ENCODE assay signal across 16 cellular contexts in the genomic region with DNA sequence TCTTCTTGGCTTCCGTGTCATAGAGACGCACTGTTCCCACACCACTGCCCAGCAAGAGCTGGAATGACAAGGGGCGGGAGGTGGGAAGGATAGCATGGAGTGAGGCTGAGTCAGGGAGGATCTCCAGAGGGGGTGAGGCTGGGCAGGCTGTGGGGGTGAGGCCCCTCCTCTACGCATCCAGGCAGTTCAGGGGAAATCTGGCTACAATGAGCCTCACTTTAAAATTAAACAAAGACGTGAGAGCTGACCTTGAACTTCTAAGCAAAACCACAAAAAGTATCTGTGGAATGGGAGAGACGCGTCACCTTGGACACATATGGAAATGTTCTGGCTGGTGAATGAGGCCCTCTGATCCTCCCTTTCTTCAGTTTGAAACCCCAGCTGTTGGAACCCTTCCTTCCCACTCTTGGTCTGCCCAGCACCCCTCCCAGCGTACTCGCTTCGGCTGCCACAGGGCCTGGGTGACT. TPM values are rescaled to one million over a fixed set of nuclear protein-coding genes. Genes with fewer than 3 reads are reported as not detected.
DNase-seq lines count a peak whose midpoint lies in the region; ATAC-seq and TF ChIP-seq lines count a peak whose summit lies in the region.
"Had no signal": no experiment of that assay in that cellular context is flagged by ENCODE, and none has a peak within 500 bp of the region (broad histone marks: within the 10 kb centered on the region; RNA-seq: fewer than 3 reads in every experiment).

No MANE protein-coding gene starts in this region.

- no peak overlapping the region for H2AFZ ChIP-seq in trophoblast cell (ENCODE audit: insufficient read depth, low read length, poor library complexity)

- CTCF ChIA-PET in activated CD4-positive, alpha-beta T cell treated with anti-CD3 and anti-CD28 coated beads for 36 hours (lab: Charles Lee): no interaction called here

- H3K4ac ChIP-seq in trophoblast cell (ENCODE audit: low read depth, low read length): no peak overlapping the region

- intact Hi-C loops in activated CD4-positive, alpha-beta T cell treated with anti-CD3 and anti-CD28 coated beads, Interleukin-2, amount 10 ng/mL, durations not matched to agents 24 days and 14 days (cut with micrococcal nuclease): no loop called here
- intact Hi-C loops in activated CD4-positive, alpha-beta T cell treated with anti-CD3 and anti-CD28 coated beads for 36 hours (cut with DNase I, micrococcal nuclease): no loop called here
- intact Hi-C loops in dorsolateral prefrontal cortex (cut with DNase I): no loop called here

- H3K9me3 Mint-ChIP-seq in activated CD4-positive, alpha-beta T cell treated with anti-CD3 and anti-CD28 coated beads, Interleukin-2, amount 10 ng/mL, durations not matched to agents 24 days and 14 days: no peaks in the 10 kb centered on the region
- H3K9me3 Mint-ChIP-seq in activated CD4-positive, alpha-beta T cell treated with anti-CD3 and anti-CD28 coated beads for 36 hours (ENCODE audit: low read depth): no peaks in the 10 kb centered on the region
- H3K9me3 Mint-ChIP-seq in stimulated activated memory B cell treated with anti-CD40 and anti-IgM and Interleukin-4, amounts not matched to agents 10 μg/mL and 1 μg/mL and 100 μg/mL, for 72 hours: no peaks in the 10 kb centered on the region
- H3K9me3 Mint-ChIP-seq: activated CD4-positive, alpha-beta T cell treated with anti-CD3 and anti-CD28 coated beads, Interleukin-2, amount 10 ng/mL, durations not matched to agents 7 days and 5 days had no signal

- peaks cover 51% of the 10 kb centered on the region for H3K36me3 Mint-ChIP-seq in activated CD4-positive, alpha-beta T cell treated with anti-CD3 and anti-CD28 coated beads, Interleukin-2, amount 10 ng/mL, durations not matched to agents 24 days and 14 days (ENCODE audit: low read depth)
- H3K36me3 Mint-ChIP-seq in activated CD4-positive, alpha-beta T cell treated with anti-CD3 and anti-CD28 coated beads for 36 hours (ENCODE audit: low read depth): peaks cover 53% of the 10 kb centered on the region
- peaks cover 99% of the 10 kb centered on the region for H3K36me3 Mint-ChIP-seq in stimulated activated memory B cell treated with anti-CD40 and anti-IgM and Interleukin-4, amounts not matched to agents 10 μg/mL and 1 μg/mL and 100 μg/mL, for 72 hours

- TF ChIP-seq CTCF in dorsolateral prefrontal cortex (IDR thresholded peaks at IDR 0.05 in 54 of 56, conservative IDR thresholded peaks at IDR 0.05 in 2 of 56; ENCODE audit: low read depth in 1 of 56, partially characterized antibody in 56 of 56): no peak

- no peak overlapping the region for H2BK12ac ChIP-seq in trophoblast cell (ENCODE audit: low read length)

- H3K79me1 ChIP-seq in trophoblast cell (ENCODE audit: low read length): no peaks in the 10 kb centered on the region

- WGBS in trophoblast cell (ENCODE audit: extremely low coverage, insufficient coverage, insufficient read length): no CpG with 5 or more reads among the region's 10 CpGs

- no peak overlapping the region for H3K18ac ChIP-seq in trophoblast cell (ENCODE audit: low read length)

- H3K4me1 ChIP-seq in trophoblast cell (ENCODE audit: control insufficient read depth in 1 of 2, insufficient read depth in 2 of 2, low read length in 2 of 2): no peaks in the 10 kb centered on the region
- H3K4me1 ChIP-seq: prostate gland had no signal

- no peak overlapping the region for H3K4me3 Mint-ChIP-seq in activated CD4-positive, alpha-beta T cell treated with anti-CD3 and anti-CD28 coated beads, Interleukin-2, amount 10 ng/mL, durations not matched to agents 24 days and 14 days
- no peak overlapping the region for H3K4me3 Mint-ChIP-seq in activated CD4-positive, alpha-beta T cell treated with anti-CD3 and anti-CD28 coated beads for 36 hours
- no peak overlapping the region for H3K4me3 Mint-ChIP-seq in stimulated activated memory B cell treated with anti-CD40 and anti-IgM and Interleukin-4, amounts not matched to agents 10 μg/mL and 1 μg/mL and 100 μg/mL, for 72 hours
- H3K4me3 Mint-ChIP-seq: activated CD4-positive, alpha-beta T cell treated with anti-CD3 and anti-CD28 coated beads, Interleukin-2, amount 10 ng/mL, durations not matched to agents 7 days and 5 days had no signal

- DNase-seq in activated CD4-positive, alpha-beta T cell treated with anti-CD3 and anti-CD28 coated beads, Interleukin-2, amount 10 ng/mL, durations not matched to agents 24 days and 14 days: no peak
- no peak for DNase-seq in activated CD4-positive, alpha-beta T cell treated with anti-CD3 and anti-CD28 coated beads for 36 hours
- peak; percentile 25 for DNase-seq in amniotic stem cell (lab: John Stamatoyannopoulos, UW)
- peak; percentile 73 for DNase-seq in fibroblast of the conjunctiva (ENCODE audit: low read depth)
- DNase-seq in NCI-H345 treated with DMSO at 0.1 percent for 48 hours (lab: John Stamatoyannopoulos, UW; ENCODE audit: unreplicated experiment): no peak
- DNase-seq in trophoblast cell: no peak
- DNase-seq in dorsolateral prefrontal cortex: no peak
- DNase-seq: 8988T; activated CD4-positive, alpha-beta T cell treated with anti-CD3 and anti-CD28 coated beads, Interleukin-2, amount 10 ng/mL, durations not matched to agents 7 days and 5 days; activated naive CD4-positive, alpha-beta T cell treated with anti-CD3 and anti-CD28 coated beads, Interleukin-2, amount 50 U/mL, for 16 hours; DMS53; stimulated activated CD4-positive, alpha-beta T cell treated with anti-CD3 and anti-CD28 coated beads, Interleukin-4, amount 100 ng/mL, for 4 hours had no signal

- peaks cover 50 to 51% of the 10 kb centered on the region in 2 experiments for H3K36me3 ChIP-seq in trophoblast cell (ENCODE audit: control insufficient read depth in 1 of 2, insufficient read depth in 2 of 2, low read length in 2 of 2)

- no peak overlapping the region for H4K91ac ChIP-seq in trophoblast cell (ENCODE audit: low read depth, low read length)

- H3K23ac ChIP-seq in trophoblast cell (ENCODE audit: low read length): no peak overlapping the region

- no peak overlapping the region for H4K12ac ChIP-seq in trophoblast cell (ENCODE audit: low read depth, low read length)

- no peak overlapping the region for H3K9ac ChIP-seq in trophoblast cell (ENCODE audit: low read length)

- H4K8ac ChIP-seq in trophoblast cell (ENCODE audit: low read depth, low read length): no peak overlapping the region

- no peak overlapping the region for H2AK5ac ChIP-seq in trophoblast cell (ENCODE audit: low read length)

- H3K27ac Mint-ChIP-seq in activated CD4-positive, alpha-beta T cell treated with anti-CD3 and anti-CD28 coated beads, Interleukin-2, amount 10 ng/mL, durations not matched to agents 24 days and 14 days: peak overlapping the region; percentile 10
- H3K27ac Mint-ChIP-seq in activated CD4-positive, alpha-beta T cell treated with anti-CD3 and anti-CD28 coated beads for 36 hours: no peak overlapping the region
- H3K27ac Mint-ChIP-seq in stimulated activated memory B cell treated with anti-CD40 and anti-IgM and Interleukin-4, amounts not matched to agents 10 μg/mL and 1 μg/mL and 100 μg/mL, for 72 hours: peak overlapping the region; percentile 63
- H3K27ac Mint-ChIP-seq: activated CD4-positive, alpha-beta T cell treated with anti-CD3 and anti-CD28 coated beads, Interleukin-2, amount 10 ng/mL, durations not matched to agents 7 days and 5 days had no signal

- H2BK5ac ChIP-seq in trophoblast cell (ENCODE audit: low read depth, low read length, poor library complexity): no peak overlapping the region

- H3K4me1 Mint-ChIP-seq in activated CD4-positive, alpha-beta T cell treated with anti-CD3 and anti-CD28 coated beads, Interleukin-2, amount 10 ng/mL, durations not matched to agents 24 days and 14 days: peaks cover 4% of the 10 kb centered on the region
- H3K4me1 Mint-ChIP-seq in activated CD4-positive, alpha-beta T cell treated with anti-CD3 and anti-CD28 coated beads for 36 hours: peaks cover 7% of the 10 kb centered on the region
- peaks cover 46% of the 10 kb centered on the region for H3K4me1 Mint-ChIP-seq in stimulated activated memory B cell treated with anti-CD40 and anti-IgM and Interleukin-4, amounts not matched to agents 10 μg/mL and 1 μg/mL and 100 μg/mL, for 72 hours
- H3K4me1 Mint-ChIP-seq: activated CD4-positive, alpha-beta T cell treated with anti-CD3 and anti-CD28 coated beads, Interleukin-2, amount 10 ng/mL, durations not matched to agents 7 days and 5 days had no signal

- H3K79me2 ChIP-seq in trophoblast cell (ENCODE audit: control insufficient read depth, insufficient read depth, low read length, poor library complexity): no peaks in the 10 kb centered on the region

- H2BK120ac ChIP-seq in trophoblast cell (ENCODE audit: insufficient read depth, low read length, poor library complexity): no peak overlapping the region

- peaks cover 2% of the 10 kb centered on the region for H3K9me3 ChIP-seq in trophoblast cell (ENCODE audit: insufficient read depth, low read depth, low read length)
- H3K9me3 ChIP-seq: prostate gland had no signal

- no peak overlapping the region for H3K14ac ChIP-seq in trophoblast cell (ENCODE audit: low read length)

- H3K27me3 ChIP-seq in trophoblast cell (ENCODE audit: insufficient read depth, low read length) (no peaks in the 10 kb centered on the region), dorsolateral prefrontal cortex (no peaks in the 10 kb centered on the region)

- POLR2A ChIA-PET in activated CD4-positive, alpha-beta T cell treated with anti-CD3 and anti-CD28 coated beads for 36 hours (lab: Charles Lee): no interaction called here

- H3K27me3 Mint-ChIP-seq in activated CD4-positive, alpha-beta T cell treated with anti-CD3 and anti-CD28 coated beads, Interleukin-2, amount 10 ng/mL, durations not matched to agents 24 days and 14 days: no peaks in the 10 kb centered on the region
- H3K27me3 Mint-ChIP-seq in activated CD4-positive, alpha-beta T cell treated with anti-CD3 and anti-CD28 coated beads for 36 hours: no peaks in the 10 kb centered on the region
- H3K27me3 Mint-ChIP-seq in stimulated activated memory B cell treated with anti-CD40 and anti-IgM and Interleukin-4, amounts not matched to agents 10 μg/mL and 1 μg/mL and 100 μg/mL, for 72 hours: no peaks in the 10 kb centered on the region
- H3K27me3 Mint-ChIP-seq: activated CD4-positive, alpha-beta T cell treated with anti-CD3 and anti-CD28 coated beads, Interleukin-2, amount 10 ng/mL, durations not matched to agents 7 days and 5 days had no signal

- H3K27ac ChIP-seq in trophoblast cell (ENCODE audit: low read depth, low read length): no peak overlapping the region
- H3K27ac ChIP-seq in dorsolateral prefrontal cortex: no peak overlapping the region

- H3K4me3 ChIP-seq in trophoblast cell (ENCODE audit: low read depth, low read length) (no peak overlapping the region), dorsolateral prefrontal cortex (no peak overlapping the region)
- H3K4me3 ChIP-seq: prostate gland had no signal

- H3K4me2 ChIP-seq in trophoblast cell (ENCODE audit: low read length): no peak overlapping the region

- ATAC-seq in activated CD4-positive, alpha-beta T cell treated with anti-CD3 and anti-CD28 coated beads for 36 hours: no peak
- ATAC-seq in stimulated activated memory B cell treated with anti-CD40 and anti-IgM and Interleukin-4, amounts not matched to agents 10 μg/mL and 1 μg/mL and 100 μg/mL, for 72 hours: no peak

RNA-seq across cellular contexts. Expression of a gene that starts 17.7 kb away (rescaled TPM):
- total RNA-seq in activated CD4-positive, alpha-beta T cell treated with anti-CD3 and anti-CD28 coated beads, Interleukin-2, amount 10 ng/mL, durations not matched to agents 24 days and 14 days: 25.8 and 26.6 TPM in 2 replicates
- 10 to 100 TPM; 11.8 to 12.0 TPM for total RNA-seq in activated CD4-positive, alpha-beta T cell treated with anti-CD3 and anti-CD28 coated beads for 36 hours
- polyA plus RNA-seq in trophoblast cell (2013): 11.4 and 11.5 TPM in 2 replicates
- total RNA-seq in dorsolateral prefrontal cortex: 10 to 100 TPM; 24.7 to 53.9 (median 37.4) TPM

RNA-seq across cellular contexts. Expression of a gene that starts 23.1 kb away (rescaled TPM):
- total RNA-seq in activated CD4-positive, alpha-beta T cell treated with anti-CD3 and anti-CD28 coated beads, Interleukin-2, amount 10 ng/mL, durations not matched to agents 24 days and 14 days: 52.8 and 55.1 TPM in 2 replicates
- total RNA-seq in activated CD4-positive, alpha-beta T cell treated with anti-CD3 and anti-CD28 coated beads for 36 hours: 10 to 100 TPM; 32.6 to 40.5 TPM
- 32.9 and 33.9 TPM in 2 replicates for polyA plus RNA-seq in trophoblast cell (2013)
- 10 to 100 TPM; 18.8 to 45.2 (median 26.9) TPM for total RNA-seq in dorsolateral prefrontal cortex

RNA-seq across cellular contexts. Expression of a gene that starts 40.0 kb away (rescaled TPM):
- not detected in 2 replicates for total RNA-seq in activated CD4-positive, alpha-beta T cell treated with anti-CD3 and anti-CD28 coated beads, Interleukin-2, amount 10 ng/mL, durations not matched to agents 24 days and 14 days
- not detected for total RNA-seq in activated CD4-positive, alpha-beta T cell treated with anti-CD3 and anti-CD28 coated beads for 36 hours
- polyA plus RNA-seq in trophoblast cell (2013): not detected in 2 replicates
- total RNA-seq in dorsolateral prefrontal cortex: under 1 TPM in 9 of 120 experiments, not detected in 111; 0.45 to 0.95 (median 0.67) TPM
- total RNA-seq: activated CD4-positive, alpha-beta T cell treated with anti-CD3 and anti-CD28 coated beads, Interleukin-2, amount 10 ng/mL, durations not matched to agents 7 days and 5 days; mesenteric fat pad; prostate gland; subcutaneous adipose tissue had no signal

RNA-seq across cellular contexts. Expression of a gene that starts 45.8 kb away (rescaled TPM):
- total RNA-seq in activated CD4-positive, alpha-beta T cell treated with anti-CD3 and anti-CD28 coated beads, Interleukin-2, amount 10 ng/mL, durations not matched to agents 24 days and 14 days: 2.2 TPM in 2 replicates
- total RNA-seq in activated CD4-positive, alpha-beta T cell treated with anti-CD3 and anti-CD28 coated beads for 36 hours: 10 to 100 TPM; 10.8 to 12.1 TPM
- 0.25 and 0.26 TPM in 2 replicates for polyA plus RNA-seq in trophoblast cell (2013)
- 10 to 100 TPM in 65 of 120 experiments, 1 to 10 TPM in 55; 1.3 to 46.7 (median 10.6) TPM for total RNA-seq in dorsolateral prefrontal cortex

Comparison
In these comparisons a context has a peak if more than half of its experiments do, and no peak if none do; other contexts are left out.
1. DNase-seq: peak in amniotic stem cell (single experiment) and fibroblast of the conjunctiva (single experiment); none in activated CD4-positive, alpha-beta T cell treated with anti-CD3 and anti-CD28 coated beads, Interleukin-2, amount 10 ng/mL, durations not matched to agents 24 days and 14 days (single experiment), activated CD4-positive, alpha-beta T cell treated with anti-CD3 and anti-CD28 coated beads for 36 hours (single experiment), NCI-H345 treated with DMSO at 0.1 percent for 48 hours (single experiment), trophoblast cell (0 of 2) and dorsolateral prefrontal cortex (0 of 10).